Comparison of ENCODE assay signal across 2 cellular contexts in genomic region chr15:68187559-68187958, GRCh38.
TF ChIP-seq lines count a peak whose summit lies in the region.

No MANE protein-coding gene starts in this region.

TF ChIP-seq in liver, 16 proteins besides CTCF, POLR2A, EP300 and RAD21:
- TF ChIP-seq, protein P1, sequence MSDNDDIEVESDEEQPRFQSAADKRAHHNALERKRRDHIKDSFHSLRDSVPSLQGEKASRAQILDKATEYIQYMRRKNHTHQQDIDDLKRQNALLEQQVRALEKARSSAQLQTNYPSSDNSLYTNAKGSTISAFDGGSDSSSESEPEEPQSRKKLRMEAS (IDR thresholded peaks at IDR 0.05), result no peak
- TF ChIP-seq ATF3 (IDR thresholded peaks at IDR 0.05) (no peak), HNF4A (conservative IDR thresholded peaks at IDR 0.05) (peak; percentile 66 to 74), RXRA (IDR thresholded peaks at IDR 0.05) (peak in 1 of 2 donors; percentile 55), FOXA1 (IDR thresholded peaks at IDR 0.05) (no peak), YY1 (IDR thresholded peaks at IDR 0.05) (peak; percentile 96), SP1 (IDR thresholded peaks at IDR 0.05) (peak; percentile 53), TAF1 (conservative IDR thresholded peaks at IDR 0.05) (peak; percentile 48)
- TF ChIP-seq, protein P2, sequence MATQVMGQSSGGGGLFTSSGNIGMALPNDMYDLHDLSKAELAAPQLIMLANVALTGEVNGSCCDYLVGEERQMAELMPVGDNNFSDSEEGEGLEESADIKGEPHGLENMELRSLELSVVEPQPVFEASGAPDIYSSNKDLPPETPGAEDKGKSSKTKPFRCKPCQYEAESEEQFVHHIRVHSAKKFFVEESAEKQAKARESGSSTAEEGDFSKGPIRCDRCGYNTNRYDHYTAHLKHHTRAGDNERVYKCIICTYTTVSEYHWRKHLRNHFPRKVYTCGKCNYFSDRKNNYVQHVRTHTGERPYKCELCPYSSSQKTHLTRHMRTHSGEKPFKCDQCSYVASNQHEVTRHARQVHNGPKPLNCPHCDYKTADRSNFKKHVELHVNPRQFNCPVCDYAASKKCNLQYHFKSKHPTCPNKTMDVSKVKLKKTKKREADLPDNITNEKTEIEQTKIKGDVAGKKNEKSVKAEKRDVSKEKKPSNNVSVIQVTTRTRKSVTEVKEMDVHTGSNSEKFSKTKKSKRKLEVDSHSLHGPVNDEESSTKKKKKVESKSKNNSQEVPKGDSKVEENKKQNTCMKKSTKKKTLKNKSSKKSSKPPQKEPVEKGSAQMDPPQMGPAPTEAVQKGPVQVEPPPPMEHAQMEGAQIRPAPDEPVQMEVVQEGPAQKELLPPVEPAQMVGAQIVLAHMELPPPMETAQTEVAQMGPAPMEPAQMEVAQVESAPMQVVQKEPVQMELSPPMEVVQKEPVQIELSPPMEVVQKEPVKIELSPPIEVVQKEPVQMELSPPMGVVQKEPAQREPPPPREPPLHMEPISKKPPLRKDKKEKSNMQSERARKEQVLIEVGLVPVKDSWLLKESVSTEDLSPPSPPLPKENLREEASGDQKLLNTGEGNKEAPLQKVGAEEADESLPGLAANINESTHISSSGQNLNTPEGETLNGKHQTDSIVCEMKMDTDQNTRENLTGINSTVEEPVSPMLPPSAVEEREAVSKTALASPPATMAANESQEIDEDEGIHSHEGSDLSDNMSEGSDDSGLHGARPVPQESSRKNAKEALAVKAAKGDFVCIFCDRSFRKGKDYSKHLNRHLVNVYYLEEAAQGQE (IDR thresholded peaks at IDR 0.05), result peak; percentile 52

TF ChIP-seq in HepG2, 621 proteins besides CTCF, POLR2A, EP300 and RAD21 (continued from another document):
- TF ChIP-seq, protein P3, sequence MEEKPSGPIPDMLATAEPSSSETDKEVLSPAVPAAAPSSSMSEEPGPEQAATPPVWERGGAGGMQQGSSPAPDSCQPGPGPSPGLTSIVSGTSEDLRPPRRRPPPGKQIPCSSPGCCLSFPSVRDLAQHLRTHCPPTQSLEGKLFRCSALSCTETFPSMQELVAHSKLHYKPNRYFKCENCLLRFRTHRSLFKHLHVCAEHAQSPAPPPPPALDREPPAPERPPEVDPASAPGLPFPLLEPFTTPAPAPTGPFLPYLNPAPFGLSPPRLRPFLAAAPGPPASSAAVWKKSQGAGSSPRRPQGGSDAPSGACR (CRISPR knock-in tag; IDR thresholded peaks at IDR 0.05), result no peak
- TF ChIP-seq XBP1 (CRISPR knock-in tag; IDR thresholded peaks at IDR 0.05) (no peak), ZNF460 (CRISPR knock-in tag; IDR thresholded peaks at IDR 0.05; ENCODE audit: borderline replicate concordance) (no peak), ZNF557 (CRISPR knock-in tag; IDR thresholded peaks at IDR 0.05) (no peak), ZNF235 (CRISPR knock-in tag; IDR thresholded peaks at IDR 0.05; ENCODE audit: borderline replicate concordance) (no peak), GLMP (CRISPR knock-in tag; IDR thresholded peaks at IDR 0.05; ENCODE audit: borderline replicate concordance) (no peak)
- TF ChIP-seq, protein P1 (IDR thresholded peaks at IDR 0.05), result no peak
